Comparison of ENCODE assay signal across 8 cellular contexts in the genomic region with DNA sequence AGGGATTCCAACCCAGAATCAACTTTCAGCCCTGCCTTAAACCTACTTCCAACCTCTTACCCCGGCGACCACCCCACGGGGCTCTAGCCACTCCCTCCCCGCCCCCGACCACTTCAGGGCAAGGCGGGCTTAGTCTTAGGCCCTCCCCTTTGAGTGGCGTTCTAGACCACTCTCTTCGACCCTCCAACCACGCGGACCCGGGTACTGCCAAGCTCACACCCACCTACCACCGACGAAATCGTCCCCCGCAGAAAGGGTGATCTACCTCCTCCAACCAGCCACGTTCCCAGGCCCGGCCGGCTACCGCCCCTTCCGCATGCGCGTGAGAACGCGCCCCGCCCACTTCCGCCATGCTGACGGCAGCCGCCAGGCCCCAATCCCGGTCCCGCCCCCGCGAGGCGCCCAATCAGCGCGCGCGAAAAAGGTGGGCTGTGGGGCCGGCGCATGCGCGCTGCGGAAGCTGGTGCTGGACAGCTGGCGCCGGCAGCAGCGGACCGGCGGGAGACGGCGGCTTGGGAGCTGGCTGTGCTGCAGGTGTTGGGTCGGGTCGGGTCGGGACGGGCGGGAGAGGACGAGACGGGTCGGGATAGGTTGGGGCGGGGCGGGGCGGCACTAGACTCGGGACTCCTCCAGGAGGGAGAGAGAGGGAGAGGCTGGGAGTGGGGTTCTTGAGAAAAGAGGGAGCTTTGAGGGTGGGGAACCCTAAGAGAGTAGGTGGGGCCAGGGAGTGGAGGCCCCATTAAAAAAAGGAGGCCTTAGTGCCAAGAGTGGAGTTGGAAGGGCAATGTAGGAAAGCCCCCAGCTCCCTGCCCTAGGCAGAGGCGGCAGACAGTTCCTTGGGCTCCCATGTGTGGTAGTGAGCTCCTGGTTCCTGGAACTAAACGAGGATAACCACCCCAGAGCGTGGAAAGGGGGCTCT. TPM values are rescaled to one million over a fixed set of nuclear protein-coding genes. Genes with fewer than 3 reads are reported as not detected.
DNase-seq lines count a peak whose midpoint lies in the region; FAIRE-seq and TF ChIP-seq lines count a peak whose summit lies in the region.

A gene with protein sequence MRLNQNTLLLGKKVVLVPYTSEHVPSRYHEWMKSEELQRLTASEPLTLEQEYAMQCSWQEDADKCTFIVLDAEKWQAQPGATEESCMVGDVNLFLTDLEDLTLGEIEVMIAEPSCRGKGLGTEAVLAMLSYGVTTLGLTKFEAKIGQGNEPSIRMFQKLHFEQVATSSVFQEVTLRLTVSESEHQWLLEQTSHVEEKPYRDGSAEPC (minus strand): TSS at position 302 of the 919 bp plus-strand sequence. CDS start 647 bp downstream, outside the sequence.

- H4K91ac ChIP-seq in neuronal stem cell (ENCODE audit: low read depth, low read length, poor library complexity): no peak within 1 kb of the TSS

- H3K36me3 ChIP-seq in HEK293 (ENCODE audit: control insufficient read depth in 2 of 2, insufficient read depth in 1 of 2, low read length in 2 of 2) (peaks cover 2 to 48% of the 10 kb centered on the region in 2 experiments; a peak in 2 of 3 replicates), SJSA1 (peaks cover 59% of the 10 kb centered on the region), neuronal stem cell (replicated peaks in 1 of 2; ENCODE audit: control insufficient read depth in 2 of 2, insufficient read depth in 2 of 2, low read length in 2 of 2) (peaks cover 30 to 46% of the 10 kb centered on the region in 2 donors), subcutaneous abdominal adipose tissue (ENCODE audit: control insufficient read depth in 5 of 5, insufficient read depth in 5 of 5, low read length in 5 of 5) (peaks cover 0 to 40% (median 38%) of the 10 kb centered on the region in 5 donors)

- H2AFZ ChIP-seq in neuronal stem cell (ENCODE audit: low read length): peak within 1 kb of the TSS; percentile 90

- no peak within 1 kb of the TSS for H2BK12ac ChIP-seq in neuronal stem cell (ENCODE audit: low read length)

- no peak within 1 kb of the TSS for H3K14ac ChIP-seq in neuronal stem cell (ENCODE audit: low read length)

- POLR2A ChIA-PET in HEK293 (lab: Yijun Ruan, JAX): interaction anchor here (0.5 to 3.9 kb wide), 27 partner anchors 9 to 1430 kb away, joined by 3 to 49 read pairs (median 4); a partner anchor contains a TSS

- TF ChIP-seq CTCF in HEK293 (tag by site-specific recombination; IDR thresholded peaks at IDR 0.05): no peak

- peak within 1 kb of the TSS; percentile 90 for H2BK120ac ChIP-seq in neuronal stem cell (ENCODE audit: low read depth, low read length)

- H3K18ac ChIP-seq in neuronal stem cell (ENCODE audit: low read length): peak within 1 kb of the TSS; percentile 69

- peak within 1 kb of the TSS; percentile 91 for H3K4me2 ChIP-seq in neuronal stem cell (ENCODE audit: insufficient read depth, low read length, poor library complexity, severe bottlenecking)

- H3K27me3 ChIP-seq in SJSA1 (replicated peaks): no peaks in the 10 kb centered on the region
- H3K27me3 ChIP-seq in neuronal stem cell (ENCODE audit: control insufficient read depth in 3 of 3, insufficient read depth in 3 of 3, low read depth in 1 of 3, low read length in 3 of 3): no peaks in the 10 kb centered on the region
- no peaks in the 10 kb centered on the region for H3K27me3 ChIP-seq in subcutaneous abdominal adipose tissue (ENCODE audit: control insufficient read depth in 5 of 5, insufficient read depth in 4 of 5, low read length in 5 of 5)

- no peaks in the 10 kb centered on the region for H3K9me3 ChIP-seq in HEK293 (ENCODE audit: control insufficient read depth, insufficient read depth, low read depth, low read length)
- no peaks in the 10 kb centered on the region for H3K9me3 ChIP-seq in SJSA1 (replicated peaks)
- peaks cover 0 to 2% of the 10 kb centered on the region in 2 donors for H3K9me3 ChIP-seq in neuronal stem cell (replicated peaks in 1 of 2; ENCODE audit: control insufficient read depth in 2 of 2, insufficient read depth in 1 of 2, low read depth in 1 of 2, low read length in 2 of 2)
- no peaks in the 10 kb centered on the region for H3K9me3 ChIP-seq in subcutaneous abdominal adipose tissue (ENCODE audit: control insufficient read depth in 5 of 5, low read length in 5 of 5)

- CTCF ChIA-PET in HEK293 (lab: Yijun Ruan, JAX): interaction anchor here (0.6 to 12.4 kb wide), 13 partner anchors 11 to 410 kb away, joined by 3 to 120 read pairs (median 4); a partner anchor contains a TSS

- H3K4me1 ChIP-seq in HEK293 (ENCODE audit: control insufficient read depth, insufficient read depth, low read length) (peaks cover 3% of the 10 kb centered on the region; the same call in 1 of the 2 replicates), SJSA1 (replicated peaks) (peaks cover 29% of the 10 kb centered on the region), neuronal stem cell (ENCODE audit: control insufficient read depth in 2 of 2, insufficient read depth in 1 of 2, low read depth in 1 of 2, low read length in 2 of 2) (peaks cover 8 to 17% of the 10 kb centered on the region in 2 donors), subcutaneous abdominal adipose tissue (ENCODE audit: control insufficient read depth in 5 of 5, insufficient read depth in 5 of 5, low read length in 5 of 5) (peaks cover 12 to 48% (median 28%) of the 10 kb centered on the region in 5 donors)

- peak; percentile 94 for DNase-seq in MV-4-11 (lab: John Stamatoyannopoulos, UW)
- DNase-seq in SJSA1 (ENCODE audit: low read depth in 1 of 2, low spot score in 2 of 2): peak; percentile 97 to 99
- DNase-seq in activated naive CD4-positive, alpha-beta T cell (lab: John Stamatoyannopoulos, UW): peak; percentile 98 to 99 (median 98)
- peak; percentile 96 to 99 for DNase-seq in frontal cortex (ENCODE audit: low spot score in 2 of 2)
- peak; percentile 96 for DNase-seq in neuronal stem cell (ENCODE audit: low spot score)

- FAIRE-seq in G401.6 (lab: Jason Lieb, UNC) (peak; percentile 60), frontal cortex (lab: Jason Lieb, UNC) (no peak)

- no peak within 1 kb of the TSS for H2BK15ac ChIP-seq in neuronal stem cell (ENCODE audit: low read length)

- no peak within 1 kb of the TSS for H3K4ac ChIP-seq in neuronal stem cell (ENCODE audit: low read length)

- H3K27ac ChIP-seq in HEK293 (ENCODE audit: extremely low read depth, low read depth, low read length) (peak within 1 kb of the TSS; percentile 50), SJSA1 (peak within 1 kb of the TSS; percentile 31; the same call in 1 of the 2 replicates), neuronal stem cell (replicated peaks; ENCODE audit: low read length) (peak within 1 kb of the TSS; percentile 85), subcutaneous abdominal adipose tissue (ENCODE audit: low read depth, low read length) (peak within 1 kb of the TSS; percentile 79)

- no CpG with 5 or more reads among the region's 64 CpGs for WGBS in neuronal stem cell (ENCODE audit: extremely low coverage in 2 of 2, insufficient read length in 2 of 2, insufficient replicate concordance in 1 of 2), 2 donors

- peak within 1 kb of the TSS; percentile 77 for H2AK5ac ChIP-seq in neuronal stem cell (ENCODE audit: low read depth, low read length)

- H3K4me3 ChIP-seq in HEK293 (ENCODE audit: low read depth, low read length): peak within 1 kb of the TSS; percentile 84
- peak within 1 kb of the TSS; percentile 61 for H3K4me3 ChIP-seq in SJSA1
- H3K4me3 ChIP-seq in neuronal stem cell (ENCODE audit: low read length in 2 of 2): peak within 1 kb of the TSS; percentile 92
- peak within 1 kb of the TSS; percentile 86 to 96 (median 93) for H3K4me3 ChIP-seq in subcutaneous abdominal adipose tissue (ENCODE audit: low read depth in 1 of 5, low read length in 5 of 5)

- peak within 1 kb of the TSS; percentile 87 for H3K23ac ChIP-seq in neuronal stem cell (ENCODE audit: low read depth, low read length, poor library complexity)

- peak within 1 kb of the TSS; percentile 95 for H3K9ac ChIP-seq in neuronal stem cell (ENCODE audit: low read depth, low read length, poor library complexity)
- peak within 1 kb of the TSS; percentile 86 to 91 (median 87) for H3K9ac ChIP-seq in subcutaneous abdominal adipose tissue (ENCODE audit: low read length in 5 of 5)

- no peak within 1 kb of the TSS for H4K8ac ChIP-seq in neuronal stem cell (ENCODE audit: low read depth, low read length)

- H3K79me1 ChIP-seq in neuronal stem cell (ENCODE audit: low read depth, low read length): peaks cover 9% of the 10 kb centered on the region

- H2BK5ac ChIP-seq in neuronal stem cell (ENCODE audit: low read length): peak within 1 kb of the TSS; percentile 49

TF ChIP-seq in HEK293, 187 proteins besides CTCF, POLR2A, EP300 and RAD21 (continues in another document):
- TF ChIP-seq, protein P1, sequence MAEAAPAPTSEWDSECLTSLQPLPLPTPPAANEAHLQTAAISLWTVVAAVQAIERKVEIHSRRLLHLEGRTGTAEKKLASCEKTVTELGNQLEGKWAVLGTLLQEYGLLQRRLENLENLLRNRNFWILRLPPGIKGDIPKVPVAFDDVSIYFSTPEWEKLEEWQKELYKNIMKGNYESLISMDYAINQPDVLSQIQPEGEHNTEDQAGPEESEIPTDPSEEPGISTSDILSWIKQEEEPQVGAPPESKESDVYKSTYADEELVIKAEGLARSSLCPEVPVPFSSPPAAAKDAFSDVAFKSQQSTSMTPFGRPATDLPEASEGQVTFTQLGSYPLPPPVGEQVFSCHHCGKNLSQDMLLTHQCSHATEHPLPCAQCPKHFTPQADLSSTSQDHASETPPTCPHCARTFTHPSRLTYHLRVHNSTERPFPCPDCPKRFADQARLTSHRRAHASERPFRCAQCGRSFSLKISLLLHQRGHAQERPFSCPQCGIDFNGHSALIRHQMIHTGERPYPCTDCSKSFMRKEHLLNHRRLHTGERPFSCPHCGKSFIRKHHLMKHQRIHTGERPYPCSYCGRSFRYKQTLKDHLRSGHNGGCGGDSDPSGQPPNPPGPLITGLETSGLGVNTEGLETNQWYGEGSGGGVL (tag by site-specific recombination; IDR thresholded peaks at IDR 0.05): peak; percentile 52
- TF ChIP-seq ZNF121 (tag by site-specific recombination; IDR thresholded peaks at IDR 0.05) (no peak), KLF16 (tag by site-specific recombination; IDR thresholded peaks at IDR 0.05) (peak; percentile 95), TCF7L2 (IDR thresholded peaks at IDR 0.05; ENCODE audit: borderline replicate concordance, low read depth, low read length) (no peak), ZNF416 (tag by site-specific recombination; IDR thresholded peaks at IDR 0.05) (no peak), GLI4 (tag by site-specific recombination; IDR thresholded peaks at IDR 0.05) (no peak), OSR2 (tag by site-specific recombination; IDR thresholded peaks at IDR 0.05) (no peak), PRDM1 (tag by site-specific recombination; IDR thresholded peaks at IDR 0.05) (no peak)

RNA-seq across cellular contexts. Expression of the gene that starts here (rescaled TPM):
- 32.9 and 61.3 TPM in 2 replicates for total RNA-seq in SJSA1 (2014; rRNA removed; shearing (Covaris generic))
- 13.9 TPM for total RNA-seq in frontal cortex
- polyA plus RNA-seq in neuronal stem cell (2013, experiment 1 of 2): 38.7 TPM
- polyA plus RNA-seq in neuronal stem cell (2013, experiment 2 of 2): 39.5 TPM

Comparison
In these comparisons a context has a peak if more than half of its experiments do, and no peak if none do; other contexts are left out.
1. Peak in every context shown above with its lines: DNase-seq, H3K4me3 ChIP-seq and H3K27ac ChIP-seq.
2. H3K27ac ChIP-seq: peak in every context shown above with its lines; median percentile 85 in neuronal stem cell; 79 in subcutaneous abdominal adipose tissue; 50 in HEK293; 31 in SJSA1.